Comparison of ENCODE assay signal across 27 cellular contexts in genomic region chr7:17269345-17270221, GRCh38.
"Had no signal": no experiment of that assay in that cellular context is flagged by ENCODE, and none has a peak within 500 bp of the region (broad histone marks: within the 10 kb centered on the region; RNA-seq: fewer than 3 reads in every experiment).

No MANE protein-coding gene starts in this region.

- H2AFZ ChIP-seq: PC-9 had no signal

- H3K4me2 ChIP-seq: PC-9 had no signal

- H3K4me1 ChIP-seq: body of pancreas had no signal

- DNase-seq: activated CD4-positive, alpha-beta memory T cell treated with anti-CD3 and anti-CD28 coated beads, Interleukin-2, amount 10 ng/mL, durations not matched to agents 7 days and 5 days; activated CD4-positive, alpha-beta T cell treated with anti-CD3 and anti-CD28 coated beads, Interleukin-2, amount 50 U/mL, for 1 hour; activated CD4-positive, CD25-positive, alpha-beta regulatory T cell; activated CD8-positive, alpha-beta memory T cell treated with anti-CD3 and anti-CD28 coated beads, Interleukin-2, amount 50 U/mL, for 4 hours; activated gamma-delta T cell treated with Interleukin-2 at 50 U/mL for 16 hours; activated naive CD4-positive, alpha-beta T cell treated with anti-CD3 and anti-CD28 coated beads, Interleukin-2, amount 50 U/mL, for 16 hours; activated naive CD8-positive, alpha-beta T cell treated with anti-CD3 and anti-CD28 coated beads, Interleukin-2, amount 10 ng/mL, durations not matched to agents 7 days and 5 days; activated T-cell treated with anti-CD3 and anti-CD28 coated beads, Interleukin-2, amount 50 U/mL, for 72 hours; amniotic stem cell; body of pancreas; central memory CD4-positive, alpha-beta T cell; Karpas-422; NCI-H1105 treated with DMSO at 0.1 percent for 48 hours; NCI-H1436 treated with DMSO at 0.1 percent for 48 hours; NCI-H187; NCI-H2081; NCI-H510A treated with DMSO at 0.1 percent for 48 hours; NCI-H69; NK-92 treated with Interleukin-12 subunit alpha and Interleukin-12 subunit beta, amount 100 ng/mL, for 24 hours; PC-9; SHP77 treated with DMSO at 0.1 percent for 48 hours; T-helper 2 cell; T1000 had no signal

- H3K36me3 ChIP-seq: ascending aorta had no signal

- H3K27me3 Mint-ChIP-seq: activated CD4-positive, alpha-beta memory T cell treated with anti-CD3 and anti-CD28 coated beads, Interleukin-2, amount 10 ng/mL, durations not matched to agents 7 days and 5 days; activated naive CD8-positive, alpha-beta T cell treated with anti-CD3 and anti-CD28 coated beads, Interleukin-2, amount 10 ng/mL, durations not matched to agents 7 days and 5 days had no signal

- FAIRE-seq: bronchial epithelial cell, TTC549 had no signal

- H3K27ac ChIP-seq: ascending aorta, body of pancreas, PC-9 had no signal

- ATAC-seq: activated T-cell treated with anti-CD3 and anti-CD28 coated beads, Interleukin-2, amount 50 U/mL, for 72 hours; body of pancreas had no signal

- H3K4me3 Mint-ChIP-seq: activated CD4-positive, alpha-beta memory T cell treated with anti-CD3 and anti-CD28 coated beads, Interleukin-2, amount 10 ng/mL, durations not matched to agents 7 days and 5 days; activated naive CD8-positive, alpha-beta T cell treated with anti-CD3 and anti-CD28 coated beads, Interleukin-2, amount 10 ng/mL, durations not matched to agents 7 days and 5 days; activated T-cell treated with anti-CD3 and anti-CD28 coated beads, Interleukin-2, amount 50 U/mL, for 72 hours had no signal

- H3K4me3 ChIP-seq: ascending aorta, body of pancreas, PC-9 had no signal

- H3K27ac Mint-ChIP-seq: activated CD4-positive, alpha-beta memory T cell treated with anti-CD3 and anti-CD28 coated beads, Interleukin-2, amount 10 ng/mL, durations not matched to agents 7 days and 5 days; activated naive CD8-positive, alpha-beta T cell treated with anti-CD3 and anti-CD28 coated beads, Interleukin-2, amount 10 ng/mL, durations not matched to agents 7 days and 5 days; activated T-cell treated with anti-CD3 and anti-CD28 coated beads, Interleukin-2, amount 50 U/mL, for 72 hours; activated T-helper 2 cell treated with anti-CD3 and anti-CD28 coated beads, Interferon-gamma antibody, Interleukin-2, Interleukin-4, amounts not matched to agents 10 μg/mL and 5 μg/mL and 100 μg/mL, durations not matched to agents 14 hours and 24 hours and 36 hours had no signal

- H3K27me3 ChIP-seq: ascending aorta, body of pancreas had no signal
